In genomic region chr12:62761658-62762057, GRCh38 we compare ENCODE assay signal across 16 cellular contexts.
DNase-seq lines count a peak whose midpoint lies in the region; ATAC-seq, FAIRE-seq and TF ChIP-seq lines count a peak whose summit lies in the region.
"Had no signal": no experiment of that assay in that cellular context is flagged by ENCODE, and none has a peak within 500 bp of the region (broad histone marks: within the 10 kb centered on the region; RNA-seq: fewer than 3 reads in every experiment).

No MANE protein-coding gene starts in this region.

- no peak overlapping the region for H2BK15ac ChIP-seq in H1 (ENCODE audit: low read length)

- DNase-seq in LHCN-M2 (ENCODE audit: low read depth) = peak; percentile 95
- DNase-seq in H1 (ENCODE audit: low read depth in 1 of 2, low spot score in 2 of 2) = no peak
- DNase-seq in left lung = no peak
- peak; percentile 41 to 77 for DNase-seq in tibial artery
- no peak for DNase-seq in glomerular visceral epithelial cell (ENCODE audit: extremely low spot score)
- no peak for DNase-seq in ascending aorta (ENCODE audit: low spot score in 2 of 2)
- DNase-seq in stimulated activated CD4-positive, alpha-beta T cell treated with anti-CD3 and anti-CD28 coated beads, Interleukin-1b, Interleukin-23, amount 100 ng/mL, for 48 hours = no peak
- DNase-seq: CD4-positive, CD25-positive, alpha-beta regulatory T cell; DMS79 treated with DMSO at 0.1 percent for 48 hours; MM.1S; NCI-H2081; NCI-H774; SW 1271 had no signal

- no peak for TF ChIP-seq POLR2A in H1 (IDR thresholded peaks at IDR 0.05; ENCODE audit: control extremely low read depth in 1 of 2, low read depth in 2 of 2, low read length in 2 of 2)

- H2BK5ac ChIP-seq in H1 (ENCODE audit: low read depth, low read length) = no peak overlapping the region

- H4K5ac ChIP-seq in H1 (ENCODE audit: insufficient read length, low read depth, low read length) = no peak overlapping the region

- no peak overlapping the region for H3K4ac ChIP-seq in H1 (replicated peaks; ENCODE audit: insufficient read length, low read depth, low read length)

- H2BK20ac ChIP-seq in H1 (ENCODE audit: low read length) = 0 out of 2 replicates have a peak overlapping the region, but pooled peaks have one; percentile 13

- H3K4me2 ChIP-seq in H1 (ENCODE audit: insufficient read depth in 1 of 2, low read depth in 2 of 2, low read length in 2 of 2) = no peak overlapping the region

- no peak overlapping the region for H3K23ac ChIP-seq in H1 (ENCODE audit: insufficient read length)

- H3K4me3 ChIP-seq in H1 (ENCODE audit: extremely low read depth in 1 of 4, insufficient read depth in 2 of 4, low read depth in 3 of 4, low read length in 4 of 4) (no peak overlapping the region), left lung (no peak overlapping the region), tibial artery (no peak overlapping the region), ascending aorta (no peak overlapping the region)
- H3K4me3 ChIP-seq: adrenal gland had no signal

- no peak overlapping the region for H3K9ac ChIP-seq in H1 (replicated peaks in 1 of 4; ENCODE audit: extremely low read depth in 1 of 4, low read depth in 3 of 4, low read length in 3 of 4)

- ATAC-seq in left lung = peak; percentile 48
- ATAC-seq: activated T-helper 17 cell treated with anti-CD3 and anti-CD28 coated beads, Interleukin-2, amount 50 U/mL, for 72 hours had no signal

- H3K14ac ChIP-seq in H1 (ENCODE audit: insufficient read length) = no peak overlapping the region

- no peak overlapping the region for H3K18ac ChIP-seq in H1 (ENCODE audit: extremely low read depth, low read length)

- H3K4me1 ChIP-seq in H1 (replicated peaks in 1 of 4; ENCODE audit: control insufficient read depth in 3 of 4, insufficient read depth in 4 of 4, low read length in 3 of 4) (no peaks in the 10 kb centered on the region), left lung (no peaks in the 10 kb centered on the region), tibial artery (peaks cover 0 to 19% (median 13%) of the 10 kb centered on the region in 4 donors), ascending aorta (no peaks in the 10 kb centered on the region)

- no peak overlapping the region for H4K91ac ChIP-seq in H1 (replicated peaks; ENCODE audit: insufficient read length, low read length)

- H3K27ac ChIP-seq in H1 (ENCODE audit: low read depth, low read length) (no peak overlapping the region), left lung (no peak overlapping the region), tibial artery (peak overlapping the region; percentile 8 to 41), ascending aorta (no peak overlapping the region)
- H3K27ac ChIP-seq: adrenal gland had no signal

- TF ChIP-seq CTCF in H1 (IDR thresholded peaks at IDR 0.05; ENCODE audit: control extremely low read depth in 1 of 3, insufficient read depth in 1 of 3, low read depth in 1 of 3, low read length in 3 of 3) = no peak
- TF ChIP-seq CTCF in left lung (IDR thresholded peaks at IDR 0.05) = no peak
- no peak for TF ChIP-seq CTCF in tibial artery (IDR thresholded peaks at IDR 0.05)
- no peak for TF ChIP-seq CTCF in ascending aorta (IDR thresholded peaks at IDR 0.05)

- no peak overlapping the region for H3K56ac ChIP-seq in H1 (replicated peaks; ENCODE audit: insufficient read length, low read depth, low read length)

- no peak for TF ChIP-seq RAD21 in H1 (IDR thresholded peaks at IDR 0.05 in 1 of 2, conservative IDR thresholded peaks at IDR 0.05 in 1 of 2; ENCODE audit: low read depth in 2 of 2, low read length in 2 of 2)

- peaks cover 0 to 5% (median 0%) of the 10 kb centered on the region in 4 experiments; a peak in 3 of 8 replicates for H3K36me3 ChIP-seq in H1 (ENCODE audit: control insufficient read depth in 2 of 4, insufficient read depth in 4 of 4, low read length in 3 of 4)
- no peaks in the 10 kb centered on the region for H3K36me3 ChIP-seq in left lung
- H3K36me3 ChIP-seq in tibial artery = no peaks in the 10 kb centered on the region
- no peaks in the 10 kb centered on the region for H3K36me3 ChIP-seq in ascending aorta
- H3K36me3 ChIP-seq: adrenal gland had no signal

- 93% methylated on average over 5 of the region's 5 CpGs; no CpG with 5 or more reads in 1 of the 2 experiments for WGBS in H1 (ENCODE audit: extremely low coverage in 1 of 2, insufficient coverage in 1 of 2, insufficient read length in 1 of 2, insufficient replicate concordance in 2 of 2, low coverage in 1 of 2, low lambda C conversion rate in 2 of 2, missing lambda C conversion rate in 1 of 2), 2 experiments

- no peaks in the 10 kb centered on the region for H3K23me2 ChIP-seq in H1 (ENCODE audit: low read depth, low read length)

- no peak for FAIRE-seq in H1 (lab: Jason Lieb, UNC)
- FAIRE-seq: H54 had no signal

- no peak overlapping the region for H2BK12ac ChIP-seq in H1 (ENCODE audit: low read depth, low read length)

- no peak overlapping the region for H2AK5ac ChIP-seq in H1 (ENCODE audit: low read depth, low read length)

- H2BK120ac ChIP-seq in H1 (replicated peaks; ENCODE audit: low read depth, low read length) = no peak overlapping the region

- no peak for TF ChIP-seq EP300 in H1 (IDR thresholded peaks at IDR 0.05; ENCODE audit: borderline replicate concordance in 1 of 2, low read depth in 2 of 2, low read length in 2 of 2)

- H3K79me1 ChIP-seq in H1 (ENCODE audit: low read depth, low read length) = no peaks in the 10 kb centered on the region

- H3K9me3 ChIP-seq in H1 (ENCODE audit: insufficient read depth in 2 of 2, low read depth in 1 of 2, low read length in 1 of 2) (0 out of 4 replicates have a peak, but pooled peaks cover 5 to 8% of the 10 kb centered on the region in 2 experiments), left lung (no peaks in the 10 kb centered on the region), tibial artery (no peaks in the 10 kb centered on the region), ascending aorta (no peaks in the 10 kb centered on the region)
- H3K9me3 ChIP-seq: adrenal gland had no signal

- no peaks in the 10 kb centered on the region for H4K20me1 ChIP-seq in H1 (replicated peaks in 1 of 2; ENCODE audit: control insufficient read depth in 1 of 2, insufficient read depth in 2 of 2, low read length in 2 of 2)

- no peak overlapping the region for H2AFZ ChIP-seq in H1 (ENCODE audit: low read length)

- intact Hi-C loops in left lung (cut with DNase I) = no loop called here
- intact Hi-C loops in tibial artery (cut with DNase I; ENCODE audit: low total_unique reads) = no loop called here
- intact Hi-C loops in ascending aorta (cut with DNase I) = no loop called here

- no peaks in the 10 kb centered on the region for H3K27me3 ChIP-seq in H1 (replicated peaks in 1 of 4; ENCODE audit: control insufficient read depth in 3 of 4, extremely low read depth in 1 of 4, insufficient read depth in 3 of 4, low read length in 3 of 4)
- no peaks in the 10 kb centered on the region for H3K27me3 ChIP-seq in left lung
- no peaks in the 10 kb centered on the region for H3K27me3 ChIP-seq in tibial artery
- no peaks in the 10 kb centered on the region for H3K27me3 ChIP-seq in ascending aorta
- H3K27me3 ChIP-seq: adrenal gland had no signal

- H3K79me2 ChIP-seq in H1 (ENCODE audit: control insufficient read depth in 1 of 2, insufficient read depth in 2 of 2, low read length in 2 of 2) = no peaks in the 10 kb centered on the region

- POLR2A ChIA-PET in H1 (lab: Charles Lee; ENCODE audit: partially characterized antibody) = interaction anchor here (0.6 kb wide), 1 partner anchor 182 kb away, joined by 3 read pairs; no protein-coding TSS in a partner anchor

- CTCF ChIA-PET in H1 (lab: Charles Lee; ENCODE audit: partially characterized antibody) = interaction anchor here (0.6 to 1.8 kb wide), 4 partner anchors 13 to 132 kb away, joined by 3 to 5 read pairs (median 4); no protein-coding TSS in a partner anchor

- no peak overlapping the region; the same call in 1 of the 2 replicates for H4K8ac ChIP-seq in H1 (ENCODE audit: extremely low read depth, insufficient read depth, low read length)

TF ChIP-seq in H1, 55 proteins besides CTCF, POLR2A, EP300 and RAD21 (continues in another document):
- TF ChIP-seq ATF2 (IDR thresholded peaks at IDR 0.05; ENCODE audit: low read length) (no peak), CHD1 (IDR thresholded peaks at IDR 0.05; ENCODE audit: low read depth, low read length) (no peak), TAF1 (IDR thresholded peaks at IDR 0.05; ENCODE audit: low read depth, low read length) (no peak), HDAC2 (IDR thresholded peaks at IDR 0.05; ENCODE audit: borderline replicate concordance in 1 of 2, low read depth in 2 of 2, low read length in 2 of 2) (no peak), CBX8 (IDR thresholded peaks at IDR 0.05; ENCODE audit: borderline replicate concordance, low read depth, low read length) (no peak), EGR1 (IDR thresholded peaks at IDR 0.05; ENCODE audit: borderline replicate concordance, low read depth, low read length) (no peak), SP4 (IDR thresholded peaks at IDR 0.05; ENCODE audit: low read length) (no peak), GABPA (IDR thresholded peaks at IDR 0.05; ENCODE audit: borderline replicate concordance, insufficient read depth, low read length) (no peak), SUZ12 (IDR thresholded peaks at IDR 0.05; ENCODE audit: low read length) (no peak), KDM4A (IDR thresholded peaks at IDR 0.05; ENCODE audit: low read depth, low read length, severe bottlenecking) (no peak), POU5F1 (IDR thresholded peaks at IDR 0.05; ENCODE audit: low read depth, low read length) (no peak), CEBPB (IDR thresholded peaks at IDR 0.05; ENCODE audit: low read depth, low read length) (no peak), MAFK (IDR thresholded peaks at IDR 0.05; ENCODE audit: low read depth, low read length) (no peak), CHD2 (IDR thresholded peaks at IDR 0.05; ENCODE audit: low read length) (no peak), CREB1 (IDR thresholded peaks at IDR 0.05) (no peak)
- TF ChIP-seq, protein P1, sequence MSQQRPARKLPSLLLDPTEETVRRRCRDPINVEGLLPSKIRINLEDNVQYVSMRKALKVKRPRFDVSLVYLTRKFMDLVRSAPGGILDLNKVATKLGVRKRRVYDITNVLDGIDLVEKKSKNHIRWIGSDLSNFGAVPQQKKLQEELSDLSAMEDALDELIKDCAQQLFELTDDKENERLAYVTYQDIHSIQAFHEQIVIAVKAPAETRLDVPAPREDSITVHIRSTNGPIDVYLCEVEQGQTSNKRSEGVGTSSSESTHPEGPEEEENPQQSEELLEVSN (IDR thresholded peaks at IDR 0.05) = no peak

Comparison
In these comparisons a context has a peak if more than half of its experiments do, and no peak if none do; other contexts are left out.
1. DNase-seq: peak in LHCN-M2 (single experiment) and tibial artery (2 of 2); none in H1 (0 of 2), left lung (0 of 2), glomerular visceral epithelial cell (single experiment), ascending aorta (0 of 2) and stimulated activated CD4-positive, alpha-beta T cell treated with anti-CD3 and anti-CD28 coated beads, Interleukin-1b, Interleukin-23, amount 100 ng/mL, for 48 hours (single experiment).
2. H3K27ac ChIP-seq: peak in tibial artery (2 of 2); none in H1 (single experiment), left lung (0 of 2) and ascending aorta (0 of 2).